ENCODE assay signal across 16 cellular contexts in the genomic region with DNA sequence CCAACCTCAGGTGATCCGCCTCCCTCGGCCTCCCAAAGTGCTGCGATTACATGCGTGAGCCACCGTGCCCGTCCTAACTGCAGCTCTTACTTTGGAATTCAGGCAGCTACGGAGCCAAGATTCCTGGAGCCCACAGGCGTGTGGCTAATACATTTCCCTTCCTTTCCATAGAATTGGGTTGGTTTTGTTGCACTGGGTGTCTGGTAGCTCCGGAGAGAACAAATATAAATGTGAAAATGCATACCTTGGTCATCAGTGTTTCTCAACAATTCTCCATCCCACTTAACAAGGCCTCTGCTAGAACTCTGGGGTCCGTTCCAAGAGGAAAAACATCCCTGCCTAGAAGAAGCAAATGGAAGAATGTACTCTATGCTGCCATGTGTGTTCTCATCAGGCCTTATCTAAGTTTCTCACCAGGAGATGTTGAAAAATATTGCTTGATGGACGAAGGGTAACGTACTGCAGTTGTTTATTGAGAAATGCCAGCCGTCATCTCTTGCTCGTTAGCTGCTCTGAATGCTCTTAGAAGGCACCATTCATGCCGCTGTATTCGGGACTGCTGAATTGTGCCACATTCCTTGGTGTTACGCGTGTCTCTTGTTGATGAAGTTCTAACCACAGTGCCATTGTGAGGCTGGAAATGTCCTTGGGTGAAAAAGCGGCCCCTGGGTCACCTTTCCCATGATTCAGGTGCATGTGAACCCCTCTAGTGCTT. TPM values are rescaled to one million over a fixed set of nuclear protein-coding genes. Genes with fewer than 3 reads are reported as not detected.
DNase-seq lines count a peak whose midpoint lies in the region; FAIRE-seq and TF ChIP-seq lines count a peak whose summit lies in the region.
"Had no signal": no experiment of that assay in that cellular context is flagged by ENCODE, and none has a peak within 500 bp of the region (broad histone marks: within the 10 kb centered on the region; RNA-seq: fewer than 3 reads in every experiment).

No MANE protein-coding gene starts in this region.

- no peak for TF ChIP-seq CTCF in fibroblast of the aortic adventitia (IDR thresholded peaks at IDR 0.05; ENCODE audit: insufficient read depth, low read length)

- H3K4me3 ChIP-seq in fibroblast of the aortic adventitia (ENCODE audit: low read depth, low read length), result no peak overlapping the region
- H3K4me3 ChIP-seq: BLaER1 had no signal

- no peak for DNase-seq in GM12892 (ENCODE audit: insufficient read length)
- peak; percentile 86 for DNase-seq in astrocyte of the hippocampus (ENCODE audit: low read depth, low spot score)
- peak; percentile 30 for DNase-seq in fibroblast of the aortic adventitia (ENCODE audit: low read depth)
- DNase-seq in retina, result peak; percentile 15
- DNase-seq in medulla oblongata (ENCODE audit: extremely low spot score), result no peak
- DNase-seq in NCI-H187 (lab: John Stamatoyannopoulos, UW), result no peak
- no peak for DNase-seq in NCI-H2107 (lab: John Stamatoyannopoulos, UW)
- DNase-seq: 8988T; AML-193; Caco-2; CD8-positive, alpha-beta memory T cell; DND-41; GDM1; HCEC 1CT; HFFc6 had no signal

- TF ChIP-seq POLR2A in GM12892 (IDR thresholded peaks at IDR 0.05; ENCODE audit: low read depth, low read length), result no peak

- peak; percentile 21 for FAIRE-seq in GM12892 (lab: Jason Lieb, UNC)

RNA-seq across cellular contexts. Expression of a gene that starts 50.5 kb away (rescaled TPM):
- polyA plus RNA-seq in GM12892 (2012; ENCODE audit: missing spikeins), result 113 TPM
- 355 and 675 TPM in 2 replicates for total RNA-seq in fibroblast of the aortic adventitia (ENCODE audit: low replicate concordance)

Comparison
In these comparisons a context has a peak if more than half of its experiments do, and no peak if none do; other contexts are left out.
1. DNase-seq: peak in astrocyte of the hippocampus (single experiment), fibroblast of the aortic adventitia (single experiment) and retina (single experiment); none in GM12892 (single experiment), medulla oblongata (single experiment), NCI-H187 (0 of 2) and NCI-H2107 (single experiment).